1 cellular context compared by ENCODE assay signal in the genomic region with DNA sequence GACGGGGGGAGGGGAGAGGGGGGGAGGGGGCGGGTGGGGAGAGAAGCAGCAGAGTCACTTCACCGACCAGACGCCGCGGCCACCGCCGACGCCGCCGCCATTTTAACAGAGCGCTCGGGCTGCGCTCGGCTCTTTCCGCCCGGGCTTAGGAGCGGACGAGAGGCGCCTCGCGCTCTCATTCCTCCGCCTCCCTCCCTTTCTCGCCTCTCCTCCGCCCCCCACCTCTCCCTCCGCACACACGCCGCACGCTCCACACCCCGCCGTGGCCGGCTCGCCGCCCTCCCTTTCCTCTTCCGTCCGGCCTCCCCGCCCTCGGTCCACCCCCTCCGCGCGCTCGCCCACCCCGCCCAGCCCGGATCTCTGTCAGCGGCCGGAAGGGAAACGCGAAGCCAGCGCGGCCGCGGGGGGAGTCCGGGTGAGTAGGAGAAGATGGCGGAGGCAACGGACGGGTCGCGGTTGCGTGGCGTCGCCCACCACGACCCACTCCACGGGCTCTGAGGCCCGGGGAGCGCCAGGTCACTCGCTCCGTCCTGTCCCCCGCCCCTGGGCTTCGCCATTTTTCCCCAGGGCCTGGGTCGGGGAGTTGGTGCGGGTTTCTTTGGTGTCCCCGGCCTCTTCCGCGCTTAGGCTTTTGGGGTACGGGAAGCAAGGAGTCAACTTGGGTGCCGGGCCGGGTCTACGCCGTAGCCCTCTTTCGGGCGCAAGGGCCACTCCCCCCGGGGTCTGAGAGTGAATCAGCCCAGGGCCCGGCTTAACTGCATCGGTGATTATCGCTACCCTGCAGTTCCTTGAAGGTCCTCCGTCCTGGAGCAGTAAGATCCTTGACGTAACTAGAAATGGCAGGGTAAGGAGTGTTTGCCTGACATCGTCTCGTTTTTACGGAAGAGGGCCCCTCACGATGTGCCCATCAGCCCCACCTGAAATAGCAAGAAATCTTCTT.
TF ChIP-seq lines count a peak whose summit lies in the region.

A gene with protein sequence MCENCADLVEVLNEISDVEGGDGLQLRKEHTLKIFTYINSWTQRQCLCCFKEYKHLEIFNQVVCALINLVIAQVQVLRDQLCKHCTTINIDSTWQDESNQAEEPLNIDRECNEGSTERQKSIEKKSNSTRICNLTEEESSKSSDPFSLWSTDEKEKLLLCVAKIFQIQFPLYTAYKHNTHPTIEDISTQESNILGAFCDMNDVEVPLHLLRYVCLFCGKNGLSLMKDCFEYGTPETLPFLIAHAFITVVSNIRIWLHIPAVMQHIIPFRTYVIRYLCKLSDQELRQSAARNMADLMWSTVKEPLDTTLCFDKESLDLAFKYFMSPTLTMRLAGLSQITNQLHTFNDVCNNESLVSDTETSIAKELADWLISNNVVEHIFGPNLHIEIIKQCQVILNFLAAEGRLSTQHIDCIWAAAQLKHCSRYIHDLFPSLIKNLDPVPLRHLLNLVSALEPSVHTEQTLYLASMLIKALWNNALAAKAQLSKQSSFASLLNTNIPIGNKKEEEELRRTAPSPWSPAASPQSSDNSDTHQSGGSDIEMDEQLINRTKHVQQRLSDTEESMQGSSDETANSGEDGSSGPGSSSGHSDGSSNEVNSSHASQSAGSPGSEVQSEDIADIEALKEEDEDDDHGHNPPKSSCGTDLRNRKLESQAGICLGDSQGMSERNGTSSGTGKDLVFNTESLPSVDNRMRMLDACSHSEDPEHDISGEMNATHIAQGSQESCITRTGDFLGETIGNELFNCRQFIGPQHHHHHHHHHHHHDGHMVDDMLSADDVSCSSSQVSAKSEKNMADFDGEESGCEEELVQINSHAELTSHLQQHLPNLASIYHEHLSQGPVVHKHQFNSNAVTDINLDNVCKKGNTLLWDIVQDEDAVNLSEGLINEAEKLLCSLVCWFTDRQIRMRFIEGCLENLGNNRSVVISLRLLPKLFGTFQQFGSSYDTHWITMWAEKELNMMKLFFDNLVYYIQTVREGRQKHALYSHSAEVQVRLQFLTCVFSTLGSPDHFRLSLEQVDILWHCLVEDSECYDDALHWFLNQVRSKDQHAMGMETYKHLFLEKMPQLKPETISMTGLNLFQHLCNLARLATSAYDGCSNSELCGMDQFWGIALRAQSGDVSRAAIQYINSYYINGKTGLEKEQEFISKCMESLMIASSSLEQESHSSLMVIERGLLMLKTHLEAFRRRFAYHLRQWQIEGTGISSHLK (N-terminal part only) (minus strand): TSS at position 123 of the 940 bp plus-strand sequence. CDS start 395 bp downstream, outside the sequence.

TF ChIP-seq in K562, 482 proteins besides CTCF, POLR2A, EP300 and RAD21 (continued from another document):
- TF ChIP-seq IFI16 (CRISPR knock-in tag; IDR thresholded peaks at IDR 0.05): no peak
- TF ChIP-seq GTF2B (IDR thresholded peaks at IDR 0.05; ENCODE audit: extremely low read depth, insufficient read length): no peak
- no peak for TF ChIP-seq TSHZ1 (CRISPR knock-in tag; IDR thresholded peaks at IDR 0.05)
- no peak for TF ChIP-seq SLC30A9 (CRISPR knock-in tag; IDR thresholded peaks at IDR 0.05)
- TF ChIP-seq ZNF586 (CRISPR knock-in tag; conservative IDR thresholded peaks at IDR 0.05): no peak
- TF ChIP-seq ZNF57 (CRISPR knock-in tag; IDR thresholded peaks at IDR 0.05): no peak
- TF ChIP-seq, protein P1, sequence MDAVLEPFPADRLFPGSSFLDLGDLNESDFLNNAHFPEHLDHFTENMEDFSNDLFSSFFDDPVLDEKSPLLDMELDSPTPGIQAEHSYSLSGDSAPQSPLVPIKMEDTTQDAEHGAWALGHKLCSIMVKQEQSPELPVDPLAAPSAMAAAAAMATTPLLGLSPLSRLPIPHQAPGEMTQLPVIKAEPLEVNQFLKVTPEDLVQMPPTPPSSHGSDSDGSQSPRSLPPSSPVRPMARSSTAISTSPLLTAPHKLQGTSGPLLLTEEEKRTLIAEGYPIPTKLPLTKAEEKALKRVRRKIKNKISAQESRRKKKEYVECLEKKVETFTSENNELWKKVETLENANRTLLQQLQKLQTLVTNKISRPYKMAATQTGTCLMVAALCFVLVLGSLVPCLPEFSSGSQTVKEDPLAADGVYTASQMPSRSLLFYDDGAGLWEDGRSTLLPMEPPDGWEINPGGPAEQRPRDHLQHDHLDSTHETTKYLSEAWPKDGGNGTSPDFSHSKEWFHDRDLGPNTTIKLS (IDR thresholded peaks at IDR 0.05; ENCODE audit: borderline replicate concordance, low read depth): peak; percentile 83; the same call in 1 of the 2 replicates
- no peak for TF ChIP-seq CEBPZ (IDR thresholded peaks at IDR 0.05; ENCODE audit: borderline replicate concordance, low read depth, low read length)
- peak; percentile 66; the same call in 1 of the 2 replicates for TF ChIP-seq NCOA1 (IDR thresholded peaks at IDR 0.05; ENCODE audit: low read depth)
